In genomic region chr18:54830260-54830659, GRCh38 we compare ENCODE assay signal across 22 cellular contexts. TPM values are rescaled to one million over a fixed set of nuclear protein-coding genes. Genes with fewer than 3 reads are reported as not detected.
A peak's percentile ranks its signal among the peaks of the same experiment; 100 is the strongest.
DNase-seq lines count a peak whose midpoint lies in the region; ATAC-seq and TF ChIP-seq lines count a peak whose summit lies in the region.
"Had no signal": no experiment of that assay in that cellular context is flagged by ENCODE, and none has a peak within 500 bp of the region (broad histone marks: within the 10 kb centered on the region; RNA-seq: fewer than 3 reads in every experiment).

No MANE protein-coding gene starts in this region.

- H3K4me1 ChIP-seq in foreskin keratinocyte (peaks cover 13% of the 10 kb centered on the region), smooth muscle cell (ENCODE audit: low read depth) (peaks cover 12% of the 10 kb centered on the region)
- H3K4me1 ChIP-seq: testis had no signal

- H2AFZ ChIP-seq in smooth muscle cell (ENCODE audit: low read depth) = no peak overlapping the region

- H3K36me3 ChIP-seq in smooth muscle cell (ENCODE audit: low read depth) = no peaks in the 10 kb centered on the region
- H3K36me3 ChIP-seq: right atrium auricular region had no signal

- DNase-seq in HCEC 1CT (peak; percentile 61), amniotic epithelial cell (ENCODE audit: low read depth) (peak; percentile 68), foreskin keratinocyte (peak in 1 of 2 donors; percentile 49), smooth muscle cell (lab: John Stamatoyannopoulos, UW; ENCODE audit: unreplicated experiment) (no peak), HFFc6 (no peak), NCI-H1417 (lab: John Stamatoyannopoulos, UW) (no peak)
- no peak for DNase-seq in stimulated activated CD4-positive, alpha-beta T cell treated with anti-CD3 and anti-CD28 coated beads, Interleukin-12 subunit alpha, Interleukin-12 subunit beta, amount 100 ng/mL, for 4 hours
- DNase-seq: activated CD4-positive, alpha-beta T cell treated with anti-CD3 and anti-CD28 coated beads, Interleukin-2, amount 50 U/mL, for 4 hours; activated gamma-delta T cell treated with Interleukin-2 at 50 U/mL for 16 hours; amygdala; caudate nucleus; CD8-positive, alpha-beta memory T cell; NCI-H1694; NCI-H2171 treated with DMSO at 0.1 percent for 48 hours; NCI-H526; testis had no signal

- H3K27me3 Mint-ChIP-seq in HFFc6 (ENCODE audit: insufficient read depth) = peaks cover 3% of the 10 kb centered on the region

- peak; percentile 3 for ATAC-seq in foreskin keratinocyte
- ATAC-seq: SK-N-SH treated with all-trans-retinoic acid at 6 μM for 48 hours had no signal

- WGBS in smooth muscle cell (ENCODE audit: low lambda C conversion rate) = 94% methylated on average over 1 of the region's 1 CpG

- peaks cover 5% of the 10 kb centered on the region; the same call in 1 of the 2 replicates for H3K36me3 Mint-ChIP-seq in HFFc6 (ENCODE audit: low read depth)

- H3K79me2 ChIP-seq in smooth muscle cell (ENCODE audit: low read depth) = no peaks in the 10 kb centered on the region

- peaks cover 6% of the 10 kb centered on the region for H3K9me3 Mint-ChIP-seq in HFFc6

- H3K4me2 ChIP-seq in smooth muscle cell = peak overlapping the region; percentile 94

- peak overlapping the region; percentile 75 for H3K4me3 ChIP-seq in smooth muscle cell
- H3K4me3 ChIP-seq: right atrium auricular region, testis had no signal

- H4K20me1 ChIP-seq in smooth muscle cell (ENCODE audit: low read depth) = no peaks in the 10 kb centered on the region

- peaks cover 7% of the 10 kb centered on the region for H3F3A ChIP-seq in smooth muscle cell (ENCODE audit: low read depth)

- H3K9me3 ChIP-seq in smooth muscle cell (replicated peaks; ENCODE audit: low read depth) = no peaks in the 10 kb centered on the region
- H3K9me3 ChIP-seq: right atrium auricular region, testis had no signal

- H3K27ac ChIP-seq in foreskin keratinocyte (no peak overlapping the region), smooth muscle cell (ENCODE audit: low read depth) (peak overlapping the region; percentile 60)
- H3K27ac ChIP-seq: right atrium auricular region, RWPE1, testis had no signal

- no peak overlapping the region for H3K27ac Mint-ChIP-seq in HFFc6
- H3K27ac Mint-ChIP-seq: T-helper 2 cell treated with Interferon-gamma antibody and Interleukin-4, amounts not matched to agents 5 μg/mL and 100 μg/mL, for 36 hours had no signal

- H3K4me3 Mint-ChIP-seq in HFFc6 = no peak overlapping the region
- H3K4me3 Mint-ChIP-seq: T-helper 2 cell treated with Interferon-gamma antibody and Interleukin-4, amounts not matched to agents 5 μg/mL and 100 μg/mL, for 36 hours had no signal

- H3K27me3 ChIP-seq in foreskin keratinocyte = no peaks in the 10 kb centered on the region
- H3K27me3 ChIP-seq in smooth muscle cell (ENCODE audit: low read depth) = no peaks in the 10 kb centered on the region
- H3K27me3 ChIP-seq: right atrium auricular region, testis had no signal

- TF ChIP-seq CTCF in foreskin keratinocyte (conservative IDR thresholded peaks at IDR 0.05) (no peak), smooth muscle cell (IDR thresholded peaks at IDR 0.05; ENCODE audit: borderline replicate concordance, insufficient read depth, poor library complexity, severe bottlenecking) (no peak), HFFc6 (IDR thresholded peaks at IDR 0.05) (no peak)

- no peak overlapping the region for H3K9ac ChIP-seq in smooth muscle cell (ENCODE audit: low read depth)

- peaks cover 16% of the 10 kb centered on the region for H3K4me1 Mint-ChIP-seq in HFFc6 (ENCODE audit: low read depth)

RNA-seq across cellular contexts. Expression of gene RAB27B, which starts 2.0 kb away (rescaled TPM):
- 2.4 and 4.3 TPM in 2 replicates for total RNA-seq in foreskin keratinocyte
- polyA plus RNA-seq in foreskin keratinocyte = 0.47 and 0.96 TPM in 2 replicates
- total RNA-seq in smooth muscle cell = 8.9 and 9.5 TPM in 2 replicates
- polyA plus RNA-seq in smooth muscle cell = 0.98 and 2.4 TPM in 2 replicates
- total RNA-seq in HFFc6 (2021; fragmentation: NEBNext Ultra II Directional; extraction: Animal tissue kit (Norgen Biotek cat#: 25700)) = 1 to 10 TPM in 2 of 6 experiments, under 1 TPM in 4; 0.34 to 2.2 (median 0.79) TPM
- total RNA-seq: dermis microvascular lymphatic vessel endothelial cell, endothelial cell of umbilical vein had no signal
- polyA plus RNA-seq: endothelial cell of umbilical vein had no signal

Comparison
In these comparisons a context has a peak if more than half of its experiments do, and no peak if none do; other contexts are left out.
1. DNase-seq: peak in HCEC 1CT (single experiment) and amniotic epithelial cell (single experiment); none in smooth muscle cell (single experiment), HFFc6 (single experiment), stimulated activated CD4-positive, alpha-beta T cell treated with anti-CD3 and anti-CD28 coated beads, Interleukin-12 subunit alpha, Interleukin-12 subunit beta, amount 100 ng/mL, for 4 hours (single experiment) and NCI-H1417 (0 of 3).